23 cellular contexts compared by ENCODE assay signal in the genomic region with DNA sequence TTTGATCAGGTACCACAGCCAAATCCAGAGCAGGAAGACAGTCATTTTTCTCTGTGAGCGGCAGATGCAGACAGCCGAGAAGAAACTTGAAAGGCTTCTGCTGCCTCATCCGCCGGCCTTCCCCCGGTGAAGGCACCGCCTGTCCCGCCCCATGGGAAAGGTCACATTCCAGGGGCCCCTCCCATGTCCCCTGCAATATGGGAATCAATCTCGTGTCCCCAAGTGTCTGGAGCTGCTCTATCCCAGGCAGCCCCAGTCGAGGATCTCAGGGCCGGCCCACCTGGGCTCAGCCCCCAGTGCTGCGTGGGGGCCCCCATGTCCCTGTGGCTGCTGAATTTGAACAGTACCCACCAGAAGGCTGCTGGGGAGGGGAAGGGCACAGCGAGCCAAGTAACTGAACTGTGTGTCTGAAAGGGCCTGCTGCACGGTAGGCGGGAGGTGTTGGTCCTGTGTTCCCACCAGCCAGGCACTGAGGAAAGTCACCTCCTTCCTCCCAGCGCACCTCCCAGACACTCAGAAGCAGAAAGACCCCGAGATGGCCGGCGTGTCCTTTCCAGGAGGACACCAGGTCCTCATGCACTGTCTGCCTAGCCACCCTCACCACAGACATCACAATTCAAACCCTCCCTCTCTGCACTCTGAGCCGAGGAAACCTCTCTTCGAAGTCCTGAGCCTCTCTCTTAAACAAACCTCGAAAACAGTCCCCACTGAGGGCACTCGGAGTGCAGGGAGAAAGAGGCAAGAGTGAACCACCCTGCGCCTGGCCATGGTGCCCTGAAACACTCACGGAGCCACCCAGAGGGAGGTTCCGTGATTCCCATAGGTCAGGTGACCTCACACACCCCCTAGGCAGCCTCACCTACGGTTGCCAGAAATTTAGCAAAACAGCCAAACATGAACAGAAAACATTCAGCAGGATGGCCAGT.
DNase-seq lines count a peak whose midpoint lies in the region; ATAC-seq, FAIRE-seq and TF ChIP-seq lines count a peak whose summit lies in the region.
"Had no signal": no experiment of that assay in that cellular context is flagged by ENCODE, and none has a peak within 500 bp of the region (broad histone marks: within the 10 kb centered on the region; RNA-seq: fewer than 3 reads in every experiment).

No MANE protein-coding gene starts in this region.

- H3K9ac ChIP-seq in kidney (ENCODE audit: low read length in 2 of 2): no peak overlapping the region
- no peak overlapping the region for H3K9ac ChIP-seq in neuronal stem cell (ENCODE audit: low read depth, low read length, poor library complexity)
- H3K9ac ChIP-seq: BLaER1, GM23248 had no signal

- POLR2A ChIA-PET in RWPE1 (lab: Yijun Ruan, JAX; ENCODE audit: low non-redundant PET): no interaction called here

- no peak overlapping the region for H3K4me2 ChIP-seq in neuronal stem cell (ENCODE audit: insufficient read depth, low read length, poor library complexity, severe bottlenecking)
- H3K4me2 ChIP-seq: BLaER1 had no signal

- no peak overlapping the region for H3K14ac ChIP-seq in neuronal stem cell (ENCODE audit: low read length)

- WGBS in neuronal stem cell (ENCODE audit: extremely low coverage in 2 of 2, insufficient read length in 2 of 2, insufficient replicate concordance in 1 of 2), 2 donors: no CpG with 5 or more reads among the region's 26 CpGs

- H2BK5ac ChIP-seq in neuronal stem cell (ENCODE audit: low read length): peak overlapping the region; percentile 92

- H3K4me1 ChIP-seq in kidney (ENCODE audit: control insufficient read depth in 1 of 2, insufficient read depth in 1 of 2, low read depth in 1 of 2, low read length in 2 of 2): no peaks in the 10 kb centered on the region
- peaks cover 19 to 26% of the 10 kb centered on the region in 2 donors for H3K4me1 ChIP-seq in neuronal stem cell (ENCODE audit: control insufficient read depth in 2 of 2, insufficient read depth in 1 of 2, low read depth in 1 of 2, low read length in 2 of 2)
- no peaks in the 10 kb centered on the region for H3K4me1 ChIP-seq in BE2C
- H3K4me1 ChIP-seq: SJSA1 had no signal

- intact Hi-C loops in kidney (cut with DNase I): no loop called here

- H3K23ac ChIP-seq in neuronal stem cell (ENCODE audit: low read depth, low read length, poor library complexity): no peak overlapping the region

- H3K27me3 ChIP-seq in H7 (ENCODE audit: control insufficient read depth, insufficient read depth, low read length) (no peaks in the 10 kb centered on the region), neuronal stem cell (ENCODE audit: control insufficient read depth in 3 of 3, insufficient read depth in 3 of 3, low read depth in 1 of 3, low read length in 3 of 3) (peaks cover 0 to 8% (median 0%) of the 10 kb centered on the region in 3 experiments), BE2C (no peaks in the 10 kb centered on the region)
- H3K27me3 ChIP-seq: BLaER1, SJSA1 had no signal

- TF ChIP-seq CTCF in RWPE1 (conservative IDR thresholded peaks at IDR 0.05; ENCODE audit: low read depth) (no peak), kidney (IDR thresholded peaks at IDR 0.05; ENCODE audit: borderline replicate concordance, extremely low read depth, insufficient read depth) (no peak), BE2C (IDR thresholded peaks at IDR 0.05; ENCODE audit: low read depth, low read length) (no peak)

- no peak for FAIRE-seq in kidney (lab: Jason Lieb, UNC)
- FAIRE-seq: GM12878, RCC 7860 had no signal

- peak overlapping the region; percentile 30 for H2AK5ac ChIP-seq in neuronal stem cell (ENCODE audit: low read depth, low read length)

- H3K9me3 ChIP-seq in kidney (ENCODE audit: control insufficient read depth in 1 of 2, low read length in 2 of 2) (no peaks in the 10 kb centered on the region), neuronal stem cell (replicated peaks in 1 of 2; ENCODE audit: control insufficient read depth in 2 of 2, insufficient read depth in 1 of 2, low read depth in 1 of 2, low read length in 2 of 2) (no peaks in the 10 kb centered on the region), BE2C (no peaks in the 10 kb centered on the region)
- H3K9me3 ChIP-seq: BLaER1, SJSA1 had no signal

- H2AFZ ChIP-seq in neuronal stem cell (ENCODE audit: low read length): peak overlapping the region; percentile 80
- H2AFZ ChIP-seq: GM23248 had no signal

- H3K36me3 ChIP-seq in H7 (replicated peaks; ENCODE audit: control insufficient read depth, insufficient read depth, low read length) (no peaks in the 10 kb centered on the region), kidney (ENCODE audit: control insufficient read depth in 1 of 2, insufficient read depth in 2 of 2, low read length in 2 of 2) (no peaks in the 10 kb centered on the region), neuronal stem cell (replicated peaks in 1 of 2; ENCODE audit: control insufficient read depth in 2 of 2, insufficient read depth in 2 of 2, low read length in 2 of 2) (no peaks in the 10 kb centered on the region), BE2C (no peaks in the 10 kb centered on the region)
- H3K36me3 ChIP-seq: BLaER1, SJSA1 had no signal

- H2BK15ac ChIP-seq in neuronal stem cell (ENCODE audit: low read length): peak overlapping the region; percentile 90

- no peak overlapping the region for H3K4ac ChIP-seq in neuronal stem cell (ENCODE audit: low read length)

- peak overlapping the region; percentile 89 for H3K18ac ChIP-seq in neuronal stem cell (ENCODE audit: low read length)

- CTCF ChIA-PET in RWPE1 (lab: Yijun Ruan, JAX): no interaction called here

- H3K27ac ChIP-seq in RWPE1: peak overlapping the region; percentile 22
- H3K27ac ChIP-seq in kidney (ENCODE audit: low read depth in 2 of 2, low read length in 2 of 2): no peak overlapping the region
- H3K27ac ChIP-seq in neuronal stem cell (replicated peaks; ENCODE audit: low read length): no peak overlapping the region
- H3K27ac ChIP-seq: BLaER1, GM23248, SJSA1 had no signal

- H3K79me1 ChIP-seq in neuronal stem cell (ENCODE audit: low read depth, low read length): no peaks in the 10 kb centered on the region

- no peak overlapping the region for H4K8ac ChIP-seq in neuronal stem cell (ENCODE audit: low read depth, low read length)

- H3K4me3 ChIP-seq in H7 (ENCODE audit: insufficient read depth, low read depth, low read length) (no peak overlapping the region), kidney (ENCODE audit: low read length in 2 of 2) (no peak overlapping the region), neuronal stem cell (ENCODE audit: low read length in 2 of 2) (no peak overlapping the region), BE2C (ENCODE audit: low read depth, low read length) (no peak overlapping the region)
- H3K4me3 ChIP-seq: BLaER1, GM12878, GM23248, K562, SJSA1 had no signal

- H2BK120ac ChIP-seq in neuronal stem cell (ENCODE audit: low read depth, low read length): peak overlapping the region; percentile 29

- H2BK12ac ChIP-seq in neuronal stem cell (ENCODE audit: low read length): peak overlapping the region; percentile 26

- H4K91ac ChIP-seq in neuronal stem cell (ENCODE audit: low read depth, low read length, poor library complexity): peak overlapping the region; percentile 93

- DNase-seq in H7: peak; percentile 54
- DNase-seq in RWPE1 (ENCODE audit: low spot score): no peak
- peak; percentile 54 for DNase-seq in kidney
- no peak for DNase-seq in neuronal stem cell (ENCODE audit: low spot score)
- no peak for DNase-seq in BE2C
- DNase-seq: CD4-positive, alpha-beta T cell; COR-L47; GM23248; MM.1S; NCI-H1048; NCI-H1417 treated with DMSO at 0.1 percent for 48 hours; NCI-H446 treated with DMSO at 0.1 percent for 48 hours; NCI-H526 treated with DMSO at 0.1 percent for 48 hours; OCI-M1 had no signal

- no peak for ATAC-seq in HG03521 (IDR thresholded peaks at IDR 0.05; ENCODE audit: unreplicated experiment)
- no peak for ATAC-seq in HG02870 (IDR thresholded peaks at IDR 0.05; ENCODE audit: unreplicated experiment)
- ATAC-seq in HG03135 (IDR thresholded peaks at IDR 0.05; ENCODE audit: unreplicated experiment): no peak
- ATAC-seq: GM12878, K562, Right ventricle myocardium inferior had no signal

Comparison
In these comparisons a context has a peak if more than half of its experiments do, and no peak if none do; other contexts are left out.
1. DNase-seq: peak in H7 (single experiment) and kidney (single experiment); none in RWPE1 (single experiment), neuronal stem cell (single experiment) and BE2C (single experiment).